Comparison of ENCODE assay signal across 1 cellular context in genomic region chr3:186630950-186631624, GRCh38.
A peak's percentile ranks its signal among the peaks of the same experiment; 100 is the strongest.
TF ChIP-seq lines count a peak whose summit lies in the region.

No MANE protein-coding gene starts in this region.

TF ChIP-seq in HepG2, 621 proteins besides CTCF, POLR2A, EP300 and RAD21 (continued from another document and continues in another):
- TF ChIP-seq, protein P1, sequence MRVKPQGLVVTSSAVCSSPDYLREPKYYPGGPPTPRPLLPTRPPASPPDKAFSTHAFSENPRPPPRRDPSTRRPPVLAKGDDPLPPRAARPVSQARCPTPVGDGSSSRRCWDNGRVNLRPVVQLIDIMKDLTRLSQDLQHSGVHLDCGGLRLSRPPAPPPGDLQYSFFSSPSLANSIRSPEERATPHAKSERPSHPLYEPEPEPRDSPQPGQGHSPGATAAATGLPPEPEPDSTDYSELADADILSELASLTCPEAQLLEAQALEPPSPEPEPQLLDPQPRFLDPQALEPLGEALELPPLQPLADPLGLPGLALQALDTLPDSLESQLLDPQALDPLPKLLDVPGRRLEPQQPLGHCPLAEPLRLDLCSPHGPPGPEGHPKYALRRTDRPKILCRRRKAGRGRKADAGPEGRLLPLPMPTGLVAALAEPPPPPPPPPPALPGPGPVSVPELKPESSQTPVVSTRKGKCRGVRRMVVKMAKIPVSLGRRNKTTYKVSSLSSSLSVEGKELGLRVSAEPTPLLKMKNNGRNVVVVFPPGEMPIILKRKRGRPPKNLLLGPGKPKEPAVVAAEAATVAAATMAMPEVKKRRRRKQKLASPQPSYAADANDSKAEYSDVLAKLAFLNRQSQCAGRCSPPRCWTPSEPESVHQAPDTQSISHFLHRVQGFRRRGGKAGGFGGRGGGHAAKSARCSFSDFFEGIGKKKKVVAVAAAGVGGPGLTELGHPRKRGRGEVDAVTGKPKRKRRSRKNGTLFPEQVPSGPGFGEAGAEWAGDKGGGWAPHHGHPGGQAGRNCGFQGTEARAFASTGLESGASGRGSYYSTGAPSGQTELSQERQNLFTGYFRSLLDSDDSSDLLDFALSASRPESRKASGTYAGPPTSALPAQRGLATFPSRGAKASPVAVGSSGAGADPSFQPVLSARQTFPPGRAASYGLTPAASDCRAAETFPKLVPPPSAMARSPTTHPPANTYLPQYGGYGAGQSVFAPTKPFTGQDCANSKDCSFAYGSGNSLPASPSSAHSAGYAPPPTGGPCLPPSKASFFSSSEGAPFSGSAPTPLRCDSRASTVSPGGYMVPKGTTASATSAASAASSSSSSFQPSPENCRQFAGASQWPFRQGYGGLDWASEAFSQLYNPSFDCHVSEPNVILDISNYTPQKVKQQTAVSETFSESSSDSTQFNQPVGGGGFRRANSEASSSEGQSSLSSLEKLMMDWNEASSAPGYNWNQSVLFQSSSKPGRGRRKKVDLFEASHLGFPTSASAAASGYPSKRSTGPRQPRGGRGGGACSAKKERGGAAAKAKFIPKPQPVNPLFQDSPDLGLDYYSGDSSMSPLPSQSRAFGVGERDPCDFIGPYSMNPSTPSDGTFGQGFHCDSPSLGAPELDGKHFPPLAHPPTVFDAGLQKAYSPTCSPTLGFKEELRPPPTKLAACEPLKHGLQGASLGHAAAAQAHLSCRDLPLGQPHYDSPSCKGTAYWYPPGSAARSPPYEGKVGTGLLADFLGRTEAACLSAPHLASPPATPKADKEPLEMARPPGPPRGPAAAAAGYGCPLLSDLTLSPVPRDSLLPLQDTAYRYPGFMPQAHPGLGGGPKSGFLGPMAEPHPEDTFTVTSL (CRISPR knock-in tag; IDR thresholded peaks at IDR 0.05; ENCODE audit: borderline replicate concordance): peak; percentile 81; the same call in 1 of the 2 replicates
- TF ChIP-seq, protein P2, sequence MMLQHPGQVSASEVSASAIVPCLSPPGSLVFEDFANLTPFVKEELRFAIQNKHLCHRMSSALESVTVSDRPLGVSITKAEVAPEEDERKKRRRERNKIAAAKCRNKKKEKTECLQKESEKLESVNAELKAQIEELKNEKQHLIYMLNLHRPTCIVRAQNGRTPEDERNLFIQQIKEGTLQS (CRISPR knock-in tag; IDR thresholded peaks at IDR 0.05): 0 out of 2 replicates have a peak, but pooled peaks have one; percentile 54
- TF ChIP-seq ZNF749 (CRISPR knock-in tag; IDR thresholded peaks at IDR 0.05; ENCODE audit: borderline replicate concordance): no peak
- TF ChIP-seq, protein P3, sequence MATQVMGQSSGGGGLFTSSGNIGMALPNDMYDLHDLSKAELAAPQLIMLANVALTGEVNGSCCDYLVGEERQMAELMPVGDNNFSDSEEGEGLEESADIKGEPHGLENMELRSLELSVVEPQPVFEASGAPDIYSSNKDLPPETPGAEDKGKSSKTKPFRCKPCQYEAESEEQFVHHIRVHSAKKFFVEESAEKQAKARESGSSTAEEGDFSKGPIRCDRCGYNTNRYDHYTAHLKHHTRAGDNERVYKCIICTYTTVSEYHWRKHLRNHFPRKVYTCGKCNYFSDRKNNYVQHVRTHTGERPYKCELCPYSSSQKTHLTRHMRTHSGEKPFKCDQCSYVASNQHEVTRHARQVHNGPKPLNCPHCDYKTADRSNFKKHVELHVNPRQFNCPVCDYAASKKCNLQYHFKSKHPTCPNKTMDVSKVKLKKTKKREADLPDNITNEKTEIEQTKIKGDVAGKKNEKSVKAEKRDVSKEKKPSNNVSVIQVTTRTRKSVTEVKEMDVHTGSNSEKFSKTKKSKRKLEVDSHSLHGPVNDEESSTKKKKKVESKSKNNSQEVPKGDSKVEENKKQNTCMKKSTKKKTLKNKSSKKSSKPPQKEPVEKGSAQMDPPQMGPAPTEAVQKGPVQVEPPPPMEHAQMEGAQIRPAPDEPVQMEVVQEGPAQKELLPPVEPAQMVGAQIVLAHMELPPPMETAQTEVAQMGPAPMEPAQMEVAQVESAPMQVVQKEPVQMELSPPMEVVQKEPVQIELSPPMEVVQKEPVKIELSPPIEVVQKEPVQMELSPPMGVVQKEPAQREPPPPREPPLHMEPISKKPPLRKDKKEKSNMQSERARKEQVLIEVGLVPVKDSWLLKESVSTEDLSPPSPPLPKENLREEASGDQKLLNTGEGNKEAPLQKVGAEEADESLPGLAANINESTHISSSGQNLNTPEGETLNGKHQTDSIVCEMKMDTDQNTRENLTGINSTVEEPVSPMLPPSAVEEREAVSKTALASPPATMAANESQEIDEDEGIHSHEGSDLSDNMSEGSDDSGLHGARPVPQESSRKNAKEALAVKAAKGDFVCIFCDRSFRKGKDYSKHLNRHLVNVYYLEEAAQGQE (IDR thresholded peaks at IDR 0.05; ENCODE audit: borderline replicate concordance in 1 of 2, low read depth in 1 of 2, low read length in 2 of 2): peak in 1 of 2 experiments; percentile 60; a peak in 1 of 4 replicates
- TF ChIP-seq NR2F6 (IDR thresholded peaks at IDR 0.05): peak; percentile 84
- TF ChIP-seq NR2F6 (CRISPR knock-in tag; IDR thresholded peaks at IDR 0.05): peak; percentile 81
- TF ChIP-seq ZNF205 (CRISPR knock-in tag; IDR thresholded peaks at IDR 0.05): peak; percentile 65; the same call in 1 of the 2 replicates
- TF ChIP-seq SNAI1 (CRISPR knock-in tag; IDR thresholded peaks at IDR 0.05; ENCODE audit: borderline replicate concordance): 0 out of 2 replicates have a peak, but pooled peaks have one; percentile 22
- peak; percentile 75 for TF ChIP-seq HNF1A (IDR thresholded peaks at IDR 0.05; ENCODE audit: low read depth)
- TF ChIP-seq HNF1A (CRISPR knock-in tag; IDR thresholded peaks at IDR 0.05; ENCODE audit: borderline replicate concordance): peak; percentile 75; the same call in 1 of the 2 replicates
- peak; percentile 99 for TF ChIP-seq PATZ1 (CRISPR knock-in tag; IDR thresholded peaks at IDR 0.05)
- 0 out of 2 replicates have a peak, but pooled peaks have one; percentile 69 for TF ChIP-seq KDM4B (CRISPR knock-in tag; IDR thresholded peaks at IDR 0.05)
- no peak for TF ChIP-seq SRY (CRISPR knock-in tag; IDR thresholded peaks at IDR 0.05)
- no peak for TF ChIP-seq ZNF383 (CRISPR knock-in tag; IDR thresholded peaks at IDR 0.05; ENCODE audit: borderline replicate concordance)
- no peak for TF ChIP-seq THYN1 (CRISPR knock-in tag; IDR thresholded peaks at IDR 0.05; ENCODE audit: borderline replicate concordance, low read depth)
- no peak; the same call in 1 of the 2 replicates for TF ChIP-seq TMF1 (CRISPR knock-in tag; IDR thresholded peaks at IDR 0.05; ENCODE audit: low read depth)
- no peak for TF ChIP-seq GABPB1 (CRISPR knock-in tag; IDR thresholded peaks at IDR 0.05)
- no peak for TF ChIP-seq CBX2 (IDR thresholded peaks at IDR 0.05; ENCODE audit: low read depth, low read length)
- no peak; the same call in 1 of the 2 replicates for TF ChIP-seq CBX2 (CRISPR knock-in tag; IDR thresholded peaks at IDR 0.05; ENCODE audit: low read depth)
- TF ChIP-seq ARHGAP35 (CRISPR knock-in tag; IDR thresholded peaks at IDR 0.05; ENCODE audit: borderline replicate concordance): no peak
- TF ChIP-seq DPF2 (CRISPR knock-in tag; IDR thresholded peaks at IDR 0.05; ENCODE audit: borderline replicate concordance, low read depth): peak; percentile 86
- TF ChIP-seq SMAD3 (CRISPR knock-in tag; IDR thresholded peaks at IDR 0.05): 0 out of 2 replicates have a peak, but pooled peaks have one; percentile 47
- no peak for TF ChIP-seq NR3C1 (CRISPR knock-in tag; IDR thresholded peaks at IDR 0.05)
- TF ChIP-seq ELF1 (CRISPR knock-in tag; IDR thresholded peaks at IDR 0.05): no peak
- TF ChIP-seq PAXIP1 (CRISPR knock-in tag; conservative IDR thresholded peaks at IDR 0.05): peak; percentile 92
- TF ChIP-seq ZNF34 (CRISPR knock-in tag; IDR thresholded peaks at IDR 0.05; ENCODE audit: borderline replicate concordance): no peak
- TF ChIP-seq ZNF720 (CRISPR knock-in tag; IDR thresholded peaks at IDR 0.05): no peak
- peak; percentile 78; the same call in 1 of the 2 replicates for TF ChIP-seq ZNF121 (CRISPR knock-in tag; IDR thresholded peaks at IDR 0.05)
- no peak for TF ChIP-seq ZNF362 (CRISPR knock-in tag; IDR thresholded peaks at IDR 0.05; ENCODE audit: borderline replicate concordance)
- TF ChIP-seq ZNF292 (CRISPR knock-in tag; IDR thresholded peaks at IDR 0.05; ENCODE audit: borderline replicate concordance, low read depth): peak; percentile 96
